In genomic region chr5:12323637-12324229, GRCh38 we compare ENCODE assay signal across 1 cellular context.
TF ChIP-seq lines count a peak whose summit lies in the region.

No MANE protein-coding gene starts in this region.

TF ChIP-seq in H1, 55 proteins besides CTCF, POLR2A, EP300 and RAD21 (continued from another document):
- TF ChIP-seq POLR2AphosphoS5 (IDR thresholded peaks at IDR 0.05; ENCODE audit: low read depth, low read length) = peak; percentile 59; the same call in 1 of the 2 replicates
- TF ChIP-seq TCF12 (IDR thresholded peaks at IDR 0.05; ENCODE audit: low read depth, low read length) = peak; percentile 87
- peak; percentile 70 for TF ChIP-seq SP1 (IDR thresholded peaks at IDR 0.05; ENCODE audit: low read depth, low read length)
- peak; percentile 97 for TF ChIP-seq MAX (IDR thresholded peaks at IDR 0.05)
- TF ChIP-seq CTBP2 (IDR thresholded peaks at IDR 0.05; ENCODE audit: borderline replicate concordance, insufficient read depth, insufficient read length, low read length) = no peak
- TF ChIP-seq ZNF274 (IDR thresholded peaks at IDR 0.05; ENCODE audit: borderline replicate concordance, extremely low read depth, low read length) = no peak
- peak; percentile 78 for TF ChIP-seq TBP (IDR thresholded peaks at IDR 0.05; ENCODE audit: low read depth, low read length)
- TF ChIP-seq CBX8 (IDR thresholded peaks at IDR 0.05; ENCODE audit: borderline replicate concordance, low read depth, low read length) = no peak
- TF ChIP-seq CHD1 (IDR thresholded peaks at IDR 0.05; ENCODE audit: low read depth, low read length) = no peak
- TF ChIP-seq RXRA (IDR thresholded peaks at IDR 0.05; ENCODE audit: insufficient read depth, low read depth, low read length) = no peak
- TF ChIP-seq BACH1 (IDR thresholded peaks at IDR 0.05; ENCODE audit: low read length) = no peak
- TF ChIP-seq HDAC6 (IDR thresholded peaks at IDR 0.05; ENCODE audit: low read depth, low read length) = no peak
- peak; percentile 80 for TF ChIP-seq ATF2 (IDR thresholded peaks at IDR 0.05; ENCODE audit: low read length)
- no peak for TF ChIP-seq RNF2 (IDR thresholded peaks at IDR 0.05; ENCODE audit: borderline replicate concordance, low read depth, low read length, missing control alignments, poor library complexity, severe bottlenecking)
- TF ChIP-seq E2F6 (IDR thresholded peaks at IDR 0.05) = peak; percentile 72
- no peak for TF ChIP-seq TAF7 (optimal IDR thresholded peaks at IDR 0.05; ENCODE audit: borderline replicate concordance, low read depth, low read length)
- peak; percentile 37 for TF ChIP-seq SAP30 (IDR thresholded peaks at IDR 0.05; ENCODE audit: insufficient read depth, insufficient replicate concordance, low read length)
- no peak for TF ChIP-seq GABPA (IDR thresholded peaks at IDR 0.05; ENCODE audit: borderline replicate concordance, insufficient read depth, low read length)
- peak; percentile 49; the same call in 1 of the 2 replicates for TF ChIP-seq USF2 (IDR thresholded peaks at IDR 0.05; ENCODE audit: low read length)
- no peak for TF ChIP-seq EZH2 (IDR thresholded peaks at IDR 0.05; ENCODE audit: low read depth, low read length, severe bottlenecking)
- TF ChIP-seq JUN (IDR thresholded peaks at IDR 0.05; ENCODE audit: low read depth, low read length) = no peak
- TF ChIP-seq FOSL1 (IDR thresholded peaks at IDR 0.05; ENCODE audit: insufficient read depth, low read depth, low read length) = no peak
- no peak for TF ChIP-seq SP4 (IDR thresholded peaks at IDR 0.05; ENCODE audit: low read length)
- TF ChIP-seq KDM5A (IDR thresholded peaks at IDR 0.05; ENCODE audit: low read length) = no peak
- TF ChIP-seq JUND (IDR thresholded peaks at IDR 0.05; ENCODE audit: low read length) = no peak
- TF ChIP-seq MAFK (IDR thresholded peaks at IDR 0.05; ENCODE audit: low read depth, low read length) = no peak
- TF ChIP-seq CHD7 (IDR thresholded peaks at IDR 0.05; ENCODE audit: insufficient replicate concordance, low read length) = no peak
- TF ChIP-seq SIX5 (IDR thresholded peaks at IDR 0.05; ENCODE audit: low read depth, low read length) = no peak
- TF ChIP-seq BRCA1 (IDR thresholded peaks at IDR 0.05; ENCODE audit: low read depth, low read length) = no peak
- TF ChIP-seq NRF1 (IDR thresholded peaks at IDR 0.05; ENCODE audit: low read depth, low read length) = no peak
